1 cellular context compared by ENCODE assay signal in genomic region chr12:104957388-104958008, GRCh38.
TF ChIP-seq lines count a peak whose summit lies in the region.

No MANE protein-coding gene starts in this region.

TF ChIP-seq in HEK293, 187 proteins besides CTCF, POLR2A, EP300 and RAD21 (continued from another document):
- TF ChIP-seq ZNF18 (tag by site-specific recombination; IDR thresholded peaks at IDR 0.05): no peak
- TF ChIP-seq ZNF518A (tag by site-specific recombination; conservative IDR thresholded peaks at IDR 0.05; ENCODE audit: low read depth): no peak
- no peak for TF ChIP-seq ZNF777 (tag by site-specific recombination; IDR thresholded peaks at IDR 0.05; ENCODE audit: borderline replicate concordance)
- TF ChIP-seq ZNF677 (tag by site-specific recombination; IDR thresholded peaks at IDR 0.05): peak; percentile 14; the same call in 1 of the 2 replicates
- TF ChIP-seq ZNF174 (tag by site-specific recombination; IDR thresholded peaks at IDR 0.05): no peak
- no peak for TF ChIP-seq ZNF398 (tag by site-specific recombination; IDR thresholded peaks at IDR 0.05)
- no peak for TF ChIP-seq GLI4 (tag by site-specific recombination; IDR thresholded peaks at IDR 0.05)
